7 cellular contexts compared by ENCODE assay signal in the genomic region with DNA sequence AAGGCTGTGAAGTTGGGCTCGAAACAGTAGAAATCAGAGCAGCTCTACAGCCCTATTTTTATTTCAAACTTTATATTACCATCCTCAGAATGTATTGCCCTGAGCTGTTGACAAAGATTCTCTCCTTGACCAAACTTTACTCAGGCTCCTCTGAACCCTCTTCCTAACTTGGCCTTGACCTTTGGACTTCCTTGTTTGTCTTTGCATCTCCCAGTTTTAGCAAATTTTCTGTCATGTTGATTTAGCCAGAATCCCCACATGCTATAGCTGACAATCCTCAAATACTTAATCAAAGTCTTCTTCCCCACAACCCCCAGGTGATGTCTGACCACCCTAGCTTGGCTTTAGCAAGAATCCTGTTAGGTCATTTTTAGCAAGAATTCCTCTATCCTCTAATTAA.
"Had no signal": no experiment of that assay in that cellular context is flagged by ENCODE, and none has a peak within 500 bp of the region (broad histone marks: within the 10 kb centered on the region; RNA-seq: fewer than 3 reads in every experiment).

No MANE protein-coding gene starts in this region.

- FAIRE-seq: HTR-8/SVneo had no signal

- H3K27ac ChIP-seq: GM23248 had no signal

- H2AFZ ChIP-seq: GM23248 had no signal

- DNase-seq: GOT3, H7, HFFc6 had no signal

- H3K9ac ChIP-seq: GM23248 had no signal

- H3K4me3 ChIP-seq: GM23248, HAP-1 had no signal

- H3K4me1 ChIP-seq: HAP-1 had no signal

- H3K9me3 ChIP-seq: HAP-1 had no signal

- H3K36me3 ChIP-seq: HAP-1 had no signal

- ATAC-seq: HCT116 had no signal
